In the genomic region with DNA sequence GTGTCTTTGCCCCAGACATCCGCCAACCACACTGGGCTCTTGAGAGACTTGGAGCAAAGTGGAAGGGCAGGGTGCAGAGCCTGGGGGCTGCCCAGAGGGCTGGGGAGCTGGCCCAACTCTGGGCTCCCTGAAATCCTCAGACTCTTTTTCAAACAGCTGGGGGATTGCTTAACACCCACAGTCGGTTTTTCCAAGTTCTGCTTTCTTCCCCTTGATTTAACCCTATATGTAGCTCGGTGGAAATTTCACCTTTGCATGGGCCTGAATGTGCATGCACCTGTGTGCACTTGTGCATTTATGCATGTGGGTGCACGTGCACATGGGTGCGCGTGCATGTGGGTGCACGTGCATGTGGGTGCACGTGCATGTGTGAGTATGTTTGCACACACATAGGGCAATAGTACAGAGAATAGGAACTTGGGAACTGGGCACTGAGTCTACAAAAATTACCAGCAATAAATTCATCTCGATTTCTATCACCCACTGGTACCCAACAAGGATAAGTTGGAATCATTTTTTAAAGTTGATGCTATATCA, we compare ENCODE assay signal across 20 cellular contexts. TPM values are rescaled to one million over a fixed set of nuclear protein-coding genes. Genes with fewer than 3 reads are reported as not detected.
"Had no signal": no experiment of that assay in that cellular context is flagged by ENCODE, and none has a peak within 500 bp of the region (broad histone marks: within the 10 kb centered on the region; RNA-seq: fewer than 3 reads in every experiment).

No MANE protein-coding gene starts in this region.

- H3K36me3 Mint-ChIP-seq: natural killer cell had no signal

- H3K4me1 Mint-ChIP-seq: memory B cell, natural killer cell had no signal

- H3K4me1 ChIP-seq: ascending aorta, gastroesophageal sphincter, right atrium auricular region, tibial nerve had no signal

- H3K36me3 ChIP-seq: ascending aorta, gastroesophageal sphincter, right atrium auricular region, tibial nerve had no signal

- H3K4me3 ChIP-seq: ascending aorta, gastroesophageal sphincter, right atrium auricular region, skin epidermis, tibial nerve had no signal

- DNase-seq: activated CD4-positive, alpha-beta T cell treated with anti-CD3 and anti-CD28 coated beads for 1 hour; activated CD4-positive, alpha-beta T cell treated with anti-CD3 and anti-CD28 coated beads, Interleukin-2, amount 50 U/mL, for 4 hours; activated naive CD4-positive, alpha-beta T cell treated with anti-CD3 and anti-CD28 coated beads for 36 hours; activated T-cell treated with anti-CD3 and anti-CD28 coated beads, Interleukin-2, amount 50 U/mL, for 1 hour; islet precursor cell; natural killer cell; nucleus accumbens; stimulated activated CD4-positive, alpha-beta T cell treated with anti-CD3 and anti-CD28 coated beads, Interleukin-15, amount 100 ng/mL, for 24 hours; stimulated activated CD4-positive, alpha-beta T cell treated with anti-CD3 and anti-CD28 coated beads, Interleukin-4, amount 100 ng/mL, for 24 hours; stimulated activated naive CD4-positive, alpha-beta T cell; T1000 had no signal

- H3K27me3 ChIP-seq: ascending aorta, right atrium auricular region, tibial nerve had no signal

- H3K9me3 Mint-ChIP-seq: activated T-helper 2 cell treated with anti-CD3 and anti-CD28 coated beads, Interferon-gamma antibody, Interleukin-2, Interleukin-4, amounts not matched to agents 10 μg/mL and 5 μg/mL and 100 μg/mL, durations not matched to agents 14 hours and 24 hours and 36 hours; natural killer cell had no signal

- H3K27ac ChIP-seq: ascending aorta, gastroesophageal sphincter, right atrium auricular region, skin epidermis, tibial nerve, VCaP had no signal

- H3K4me3 Mint-ChIP-seq: activated naive CD4-positive, alpha-beta T cell treated with anti-CD3 and anti-CD28 coated beads for 36 hours; memory B cell; natural killer cell had no signal

- H3K27ac Mint-ChIP-seq: activated naive CD4-positive, alpha-beta T cell treated with anti-CD3 and anti-CD28 coated beads for 36 hours; activated T-helper 2 cell treated with anti-CD3 and anti-CD28 coated beads, Interferon-gamma antibody, Interleukin-2, Interleukin-4, amounts not matched to agents 10 μg/mL and 5 μg/mL and 100 μg/mL, durations not matched to agents 14 hours and 24 hours and 36 hours; memory B cell; natural killer cell had no signal

- ATAC-seq: gastroesophageal sphincter, left lobe of liver, natural killer cell had no signal

RNA-seq across cellular contexts. Expression of a gene that starts 52.3 kb away (rescaled TPM):
- total RNA-seq: activated naive CD4-positive, alpha-beta T cell treated with anti-CD3 and anti-CD28 coated beads for 36 hours; activated T-helper 2 cell treated with anti-CD3 and anti-CD28 coated beads, Interferon-gamma antibody, Interleukin-2, Interleukin-4, amounts not matched to agents 10 μg/mL and 5 μg/mL and 100 μg/mL, durations not matched to agents 14 hours and 24 hours and 36 hours; ascending aorta; left lobe of liver had no signal
